ENCODE assay signal across 8 cellular contexts in the genomic region with DNA sequence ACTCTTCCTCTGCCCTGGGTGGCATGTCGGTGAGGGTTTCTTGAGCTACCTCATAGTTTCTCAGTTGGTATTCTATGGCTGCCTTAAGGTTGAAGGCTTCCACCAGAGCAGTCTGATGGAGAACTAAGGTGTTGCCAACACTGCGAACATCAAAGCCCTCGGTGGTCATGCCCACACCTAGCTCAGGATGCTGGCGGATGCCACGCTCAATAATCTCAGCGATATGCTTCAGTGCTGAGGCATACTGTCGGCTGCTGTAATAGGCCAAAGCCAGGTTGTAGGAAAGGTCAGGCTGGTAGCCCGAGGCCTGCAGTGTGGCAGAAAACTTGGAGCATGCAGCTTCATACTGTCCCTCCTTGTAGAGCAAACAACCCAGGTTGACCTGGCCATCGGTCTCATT.
DNase-seq lines count a peak whose midpoint lies in the region; ATAC-seq and TF ChIP-seq lines count a peak whose summit lies in the region.

No MANE protein-coding gene starts in this region.

- no peak overlapping the region for H2BK20ac ChIP-seq in IMR-90 (ENCODE audit: low read depth, low read length)

- intact Hi-C loops in IMR-90 (cut with micrococcal nuclease) = loop anchor here (5.0 kb wide), 1 partner anchor 66 kb away; a partner anchor contains a TSS

- no peaks in the 10 kb centered on the region for H3K36me3 ChIP-seq in IMR-90 (ENCODE audit: control insufficient read depth, insufficient read depth, low read length)

- CTCF ChIA-PET in AG04449 (lab: Yijun Ruan, JAX) (interaction anchor here (0.8 to 1.0 kb wide), 3 partner anchors 13 to 128 kb away, joined by 3 read pairs; no protein-coding TSS in a partner anchor), IMR-90 (lab: Yijun Ruan, JAX) (no interaction called here)

- POLR2A ChIA-PET in AG04449 (lab: Yijun Ruan, JAX) (no interaction called here), IMR-90 (lab: Charles Lee; ENCODE audit: unreplicated experiment) (no interaction called here)

- in situ Hi-C loops in IMR-90 (cut with MboI; ENCODE audit: low sequenced_read_pairs) = loop anchor here (5.0 kb wide), 1 partner anchor 61 kb away; no protein-coding TSS in a partner anchor

- no peak for ATAC-seq in IMR-90 (ENCODE audit: low read depth)
- no peak for ATAC-seq in central memory CD8-positive, alpha-beta T cell (replicated peaks; ENCODE audit: extremely low read depth, poor library complexity, severe bottlenecking)
- no peak for ATAC-seq in naive B cell (ENCODE audit: low read depth in 2 of 2)

- DNase-seq in AG04449 (ENCODE audit: low read depth, low spot score) (no peak), IMR-90 (no peak), naive B cell (no peak), midbrain (lab: John Stamatoyannopoulos, UW) (no peak), amygdala (lab: John Stamatoyannopoulos, UW) (no peak), glomerular visceral epithelial cell (ENCODE audit: extremely low spot score) (no peak)
- no peak for DNase-seq in central memory CD8-positive, alpha-beta T cell (ENCODE audit: low spot score in 2 of 2)
- DNase-seq in stimulated activated CD4-positive, alpha-beta T cell treated with anti-CD3 and anti-CD28 coated beads, Interleukin-12 subunit alpha, Interleukin-12 subunit beta, amount 100 ng/mL, for 4 hours = no peak

- no peaks in the 10 kb centered on the region for H3K9me3 ChIP-seq in IMR-90 (ENCODE audit: control insufficient read depth, insufficient read depth, low read length)

- H3K9ac ChIP-seq in IMR-90 (ENCODE audit: low read depth, low read length) = peak overlapping the region; percentile 21; the same call in 1 of the 2 replicates

- H3K9me3 Mint-ChIP-seq in central memory CD8-positive, alpha-beta T cell = no peaks in the 10 kb centered on the region
- H3K9me3 Mint-ChIP-seq in naive B cell = no peaks in the 10 kb centered on the region

- H2AK5ac ChIP-seq in IMR-90 (ENCODE audit: low read depth, low read length) = no peak overlapping the region

- peak overlapping the region; percentile 44 for H4K5ac ChIP-seq in IMR-90 (ENCODE audit: low read depth, low read length)

- H3K18ac ChIP-seq in IMR-90 (ENCODE audit: low read depth, low read length) = no peak overlapping the region

- H3K4me2 ChIP-seq in IMR-90 (ENCODE audit: low read depth, low read length) = peak overlapping the region; percentile 62; the same call in 1 of the 2 replicates

- H3K9me1 ChIP-seq in IMR-90 (ENCODE audit: insufficient read depth, low read length) = no peaks in the 10 kb centered on the region; the same call in 1 of the 2 replicates

- no peak overlapping the region; the same call in 1 of the 2 replicates for H3K4ac ChIP-seq in IMR-90 (ENCODE audit: low read depth, low read length)

- peaks cover 7% of the 10 kb centered on the region for H3K27me3 Mint-ChIP-seq in central memory CD8-positive, alpha-beta T cell
- peaks cover 0 to 4% (median 0%) of the 10 kb centered on the region in 3 donors for H3K27me3 Mint-ChIP-seq in naive B cell

- peak overlapping the region; percentile 97 for H2AFZ ChIP-seq in IMR-90 (replicated peaks; ENCODE audit: low read length, poor library complexity)

- BruUV-seq in IMR-90 (replicated peaks; lab: Mats Ljungman, UMichigan) = no TSS peak

- no peak overlapping the region for H2BK5ac ChIP-seq in IMR-90 (ENCODE audit: low read depth, low read length, poor library complexity, severe bottlenecking)

- no peak overlapping the region for H3K14ac ChIP-seq in IMR-90 (replicated peaks; ENCODE audit: low read depth, low read length)

- no peak overlapping the region for H3K27ac ChIP-seq in IMR-90 (ENCODE audit: insufficient read depth, low read length)

- no peaks in the 10 kb centered on the region; the same call in 1 of the 2 replicates for H3K4me1 ChIP-seq in IMR-90 (ENCODE audit: control insufficient read depth, insufficient read depth, low read length)

- H2BK15ac ChIP-seq in IMR-90 (ENCODE audit: low read depth, low read length) = no peak overlapping the region

- H3K4me3 ChIP-seq in AG04449 (ENCODE audit: low read depth, low read length) (peak overlapping the region; percentile 78), IMR-90 (ENCODE audit: insufficient read depth, low read depth, low read length) (peak overlapping the region; percentile 92)

- TF ChIP-seq CTCF in AG04449 (IDR thresholded peaks at IDR 0.05; ENCODE audit: insufficient read depth, low read length, missing control alignments) = no peak
- no peak for TF ChIP-seq CTCF in IMR-90 (conservative IDR thresholded peaks at IDR 0.05; ENCODE audit: low read depth, low read length)

- no peak overlapping the region for H2AK9ac ChIP-seq in IMR-90 (replicated peaks; ENCODE audit: low read depth, low read length, poor library complexity)

- H3K27me3 ChIP-seq in IMR-90 (ENCODE audit: control insufficient read depth, insufficient read depth, low read length) = no peaks in the 10 kb centered on the region; the same call in 1 of the 2 replicates

- TF ChIP-seq POLR2A in IMR-90 (IDR thresholded peaks at IDR 0.05; ENCODE audit: low read depth, low read length) = no peak

- no peak overlapping the region for H3K56ac ChIP-seq in IMR-90 (ENCODE audit: extremely low read depth, insufficient read depth, low read length)

- H4K8ac ChIP-seq in IMR-90 (ENCODE audit: low read depth in 2 of 2, low read length in 2 of 2) = peak overlapping the region; percentile 74 to 76

- H3K36me3 Mint-ChIP-seq in central memory CD8-positive, alpha-beta T cell (ENCODE audit: insufficient read depth) = peaks cover 7% of the 10 kb centered on the region
- H3K36me3 Mint-ChIP-seq in naive B cell = no peaks in the 10 kb centered on the region

- H3K4me3 Mint-ChIP-seq in central memory CD8-positive, alpha-beta T cell = peak overlapping the region; percentile 93
- H3K4me3 Mint-ChIP-seq in naive B cell = peak overlapping the region; percentile 92 to 98 (median 96)

- H4K20me1 ChIP-seq in IMR-90 (ENCODE audit: insufficient read depth, low read length) = no peaks in the 10 kb centered on the region

- 98% methylated on average over 7 of the region's 9 CpGs; no CpG with 5 or more reads in 1 of the 2 experiments for WGBS in IMR-90 (ENCODE audit: extremely low coverage in 2 of 2, insufficient read length in 1 of 2), 2 experiments

- peaks cover 7% of the 10 kb centered on the region for H3K4me1 Mint-ChIP-seq in central memory CD8-positive, alpha-beta T cell
- peaks cover 4 to 8% (median 7%) of the 10 kb centered on the region in 3 donors for H3K4me1 Mint-ChIP-seq in naive B cell

- H3K79me1 ChIP-seq in IMR-90 (ENCODE audit: low read depth in 1 of 2, low read length in 2 of 2) = 0 out of 4 replicates have a peak, but pooled peaks cover 0 to 3% of the 10 kb centered on the region in 2 experiments

- dilution Hi-C loops in IMR-90 (cut with HindIII; ENCODE audit: low sequenced_read_pairs, unreplicated experiment) = no loop called here

- H2BK120ac ChIP-seq in IMR-90 (ENCODE audit: low read depth, low read length) = no peak overlapping the region

- peak overlapping the region; percentile 99 for H3K27ac Mint-ChIP-seq in central memory CD8-positive, alpha-beta T cell (ENCODE audit: low read depth)
- H3K27ac Mint-ChIP-seq in naive B cell = peak overlapping the region; percentile 99 to 100 (median 100)

- no peak overlapping the region for H3K23ac ChIP-seq in IMR-90 (ENCODE audit: low read depth, low read length)

- TF ChIP-seq RAD21 in IMR-90 (IDR thresholded peaks at IDR 0.05; ENCODE audit: low read length) = no peak

- H4K91ac ChIP-seq in IMR-90 (ENCODE audit: insufficient read depth, low read depth, low read length) = no peak overlapping the region

TF ChIP-seq in IMR-90, 13 proteins besides CTCF, POLR2A, EP300 and RAD21:
- TF ChIP-seq MXI1 (IDR thresholded peaks at IDR 0.05; ENCODE audit: borderline replicate concordance, low read depth, low read length) = no peak
- TF ChIP-seq CEBPB (IDR thresholded peaks at IDR 0.05; ENCODE audit: low read depth, low read length) = no peak
- TF ChIP-seq MAZ (IDR thresholded peaks at IDR 0.05; ENCODE audit: borderline replicate concordance, low read depth, low read length) = no peak
- no peak for TF ChIP-seq MAFK (IDR thresholded peaks at IDR 0.05; ENCODE audit: low read depth, low read length)
- no peak for TF ChIP-seq RCOR1 (IDR thresholded peaks at IDR 0.05; ENCODE audit: insufficient replicate concordance, low read length)
- TF ChIP-seq, protein P1, sequence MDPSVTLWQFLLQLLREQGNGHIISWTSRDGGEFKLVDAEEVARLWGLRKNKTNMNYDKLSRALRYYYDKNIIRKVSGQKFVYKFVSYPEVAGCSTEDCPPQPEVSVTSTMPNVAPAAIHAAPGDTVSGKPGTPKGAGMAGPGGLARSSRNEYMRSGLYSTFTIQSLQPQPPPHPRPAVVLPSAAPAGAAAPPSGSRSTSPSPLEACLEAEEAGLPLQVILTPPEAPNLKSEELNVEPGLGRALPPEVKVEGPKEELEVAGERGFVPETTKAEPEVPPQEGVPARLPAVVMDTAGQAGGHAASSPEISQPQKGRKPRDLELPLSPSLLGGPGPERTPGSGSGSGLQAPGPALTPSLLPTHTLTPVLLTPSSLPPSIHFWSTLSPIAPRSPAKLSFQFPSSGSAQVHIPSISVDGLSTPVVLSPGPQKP (IDR thresholded peaks at IDR 0.05; ENCODE audit: borderline replicate concordance, low read depth, low read length) = no peak
- TF ChIP-seq NFE2L2 (IDR thresholded peaks at IDR 0.05; ENCODE audit: low read depth, low read length) = no peak
- no peak for TF ChIP-seq SMC3 (IDR thresholded peaks at IDR 0.05; ENCODE audit: low read depth, low read length)
- TF ChIP-seq CHD1 (IDR thresholded peaks at IDR 0.05; ENCODE audit: low read depth, low read length) = no peak
- TF ChIP-seq, protein P2, sequence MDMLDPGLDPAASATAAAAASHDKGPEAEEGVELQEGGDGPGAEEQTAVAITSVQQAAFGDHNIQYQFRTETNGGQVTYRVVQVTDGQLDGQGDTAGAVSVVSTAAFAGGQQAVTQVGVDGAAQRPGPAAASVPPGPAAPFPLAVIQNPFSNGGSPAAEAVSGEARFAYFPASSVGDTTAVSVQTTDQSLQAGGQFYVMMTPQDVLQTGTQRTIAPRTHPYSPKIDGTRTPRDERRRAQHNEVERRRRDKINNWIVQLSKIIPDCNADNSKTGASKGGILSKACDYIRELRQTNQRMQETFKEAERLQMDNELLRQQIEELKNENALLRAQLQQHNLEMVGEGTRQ (IDR thresholded peaks at IDR 0.05; ENCODE audit: low read depth, low read length) = no peak
- TF ChIP-seq RFX5 (IDR thresholded peaks at IDR 0.05; ENCODE audit: low read depth, low read length) = no peak
- no peak for TF ChIP-seq FOS (IDR thresholded peaks at IDR 0.05; ENCODE audit: low read depth, low read length)
- no peak for TF ChIP-seq BHLHE40 (IDR thresholded peaks at IDR 0.05; ENCODE audit: low read depth, low read length)
